1 cellular context compared by ENCODE assay signal in genomic region chr17:4389079-4389478, GRCh38.
TF ChIP-seq lines count a peak whose summit lies in the region.

No MANE protein-coding gene starts in this region.

TF ChIP-seq in SK-N-SH, 30 proteins besides CTCF, POLR2A, EP300 and RAD21 (continued from another document):
- no peak for TF ChIP-seq ZBTB33 (IDR thresholded peaks at IDR 0.05; ENCODE audit: borderline replicate concordance, low read depth)
- TF ChIP-seq NFIC (IDR thresholded peaks at IDR 0.05; ENCODE audit: borderline replicate concordance) = no peak
- no peak for TF ChIP-seq TCF12 (IDR thresholded peaks at IDR 0.05)
- TF ChIP-seq FOSL2 (IDR thresholded peaks at IDR 0.05; ENCODE audit: borderline replicate concordance, low read depth) = no peak
- no peak for TF ChIP-seq JUND (IDR thresholded peaks at IDR 0.05)
- TF ChIP-seq SIN3A (IDR thresholded peaks at IDR 0.05; ENCODE audit: borderline replicate concordance, low read depth, low read length) = no peak
- no peak for TF ChIP-seq YY1 (IDR thresholded peaks at IDR 0.05; ENCODE audit: low read depth)
- TF ChIP-seq GATA2 (CRISPR knock-in tag; IDR thresholded peaks at IDR 0.05) = no peak
- TF ChIP-seq TEAD4 (IDR thresholded peaks at IDR 0.05; ENCODE audit: borderline replicate concordance, insufficient read depth) = no peak
